ENCODE assay signal across 2 cellular contexts in genomic region chr11:70105755-70106571, GRCh38.
TF ChIP-seq lines count a peak whose summit lies in the region.

No MANE protein-coding gene starts in this region.

TF ChIP-seq in SK-N-SH, 30 proteins besides CTCF, POLR2A, EP300 and RAD21:
- TF ChIP-seq TCF12 (IDR thresholded peaks at IDR 0.05), result no peak
- no peak for TF ChIP-seq FOSL2 (IDR thresholded peaks at IDR 0.05; ENCODE audit: borderline replicate concordance, low read depth)
- TF ChIP-seq TAF1 (IDR thresholded peaks at IDR 0.05; ENCODE audit: borderline replicate concordance, low read depth, low read length), result no peak
- TF ChIP-seq FOXJ3 (CRISPR knock-in tag; IDR thresholded peaks at IDR 0.05), result peak; percentile 66; the same call in 1 of the 2 replicates
- no peak for TF ChIP-seq GABPA (IDR thresholded peaks at IDR 0.05; ENCODE audit: low read depth)
- no peak for TF ChIP-seq MXI1 (IDR thresholded peaks at IDR 0.05; ENCODE audit: low read depth, low read length)
- TF ChIP-seq GATA2 (CRISPR knock-in tag; IDR thresholded peaks at IDR 0.05), result peak; percentile 56; the same call in 1 of the 2 replicates
- TF ChIP-seq CHD2 (IDR thresholded peaks at IDR 0.05; ENCODE audit: low read length, partially characterized antibody), result no peak
- no peak for TF ChIP-seq IRF3 (IDR thresholded peaks at IDR 0.05; ENCODE audit: low read depth, low read length)
- TF ChIP-seq TEAD4 (IDR thresholded peaks at IDR 0.05; ENCODE audit: borderline replicate concordance, insufficient read depth), result no peak
- TF ChIP-seq RCOR1 (IDR thresholded peaks at IDR 0.05; ENCODE audit: low read length), result peak; percentile 32; the same call in 1 of the 2 replicates
- TF ChIP-seq FOXM1 (IDR thresholded peaks at IDR 0.05; ENCODE audit: low read depth), result no peak
- TF ChIP-seq USF2 (IDR thresholded peaks at IDR 0.05; ENCODE audit: borderline replicate concordance, low read depth, low read length), result no peak
- TF ChIP-seq YY1 (IDR thresholded peaks at IDR 0.05; ENCODE audit: low read depth), result no peak

TF ChIP-seq in SK-N-SH treated with all-trans-retinoic acid at 6 μM for 48 hours, 23 proteins besides CTCF, POLR2A, EP300 and RAD21 (continued from another document):
- TF ChIP-seq SNAI2 (CRISPR knock-in tag; IDR thresholded peaks at IDR 0.05), result no peak
- no peak for TF ChIP-seq ZFP30 (CRISPR knock-in tag; IDR thresholded peaks at IDR 0.05)
- TF ChIP-seq PPARA (CRISPR knock-in tag; IDR thresholded peaks at IDR 0.05; ENCODE audit: borderline replicate concordance), result no peak
- TF ChIP-seq CSDC2 (CRISPR knock-in tag; IDR thresholded peaks at IDR 0.05), result no peak
- TF ChIP-seq ISL1 (CRISPR knock-in tag; IDR thresholded peaks at IDR 0.05), result no peak
- no peak for TF ChIP-seq ZNF8 (CRISPR knock-in tag; IDR thresholded peaks at IDR 0.05)
- no peak for TF ChIP-seq RARB (CRISPR knock-in tag; IDR thresholded peaks at IDR 0.05)
- no peak for TF ChIP-seq ARNTL (CRISPR knock-in tag; IDR thresholded peaks at IDR 0.05; ENCODE audit: borderline replicate concordance, low read depth)
- TF ChIP-seq, protein P1, sequence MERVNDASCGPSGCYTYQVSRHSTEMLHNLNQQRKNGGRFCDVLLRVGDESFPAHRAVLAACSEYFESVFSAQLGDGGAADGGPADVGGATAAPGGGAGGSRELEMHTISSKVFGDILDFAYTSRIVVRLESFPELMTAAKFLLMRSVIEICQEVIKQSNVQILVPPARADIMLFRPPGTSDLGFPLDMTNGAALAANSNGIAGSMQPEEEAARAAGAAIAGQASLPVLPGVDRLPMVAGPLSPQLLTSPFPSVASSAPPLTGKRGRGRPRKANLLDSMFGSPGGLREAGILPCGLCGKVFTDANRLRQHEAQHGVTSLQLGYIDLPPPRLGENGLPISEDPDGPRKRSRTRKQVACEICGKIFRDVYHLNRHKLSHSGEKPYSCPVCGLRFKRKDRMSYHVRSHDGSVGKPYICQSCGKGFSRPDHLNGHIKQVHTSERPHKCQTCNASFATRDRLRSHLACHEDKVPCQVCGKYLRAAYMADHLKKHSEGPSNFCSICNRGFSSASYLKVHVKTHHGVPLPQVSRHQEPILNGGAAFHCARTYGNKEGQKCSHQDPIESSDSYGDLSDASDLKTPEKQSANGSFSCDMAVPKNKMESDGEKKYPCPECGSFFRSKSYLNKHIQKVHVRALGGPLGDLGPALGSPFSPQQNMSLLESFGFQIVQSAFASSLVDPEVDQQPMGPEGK (CRISPR knock-in tag; IDR thresholded peaks at IDR 0.05; ENCODE audit: borderline replicate concordance), result no peak
- TF ChIP-seq, protein P2, sequence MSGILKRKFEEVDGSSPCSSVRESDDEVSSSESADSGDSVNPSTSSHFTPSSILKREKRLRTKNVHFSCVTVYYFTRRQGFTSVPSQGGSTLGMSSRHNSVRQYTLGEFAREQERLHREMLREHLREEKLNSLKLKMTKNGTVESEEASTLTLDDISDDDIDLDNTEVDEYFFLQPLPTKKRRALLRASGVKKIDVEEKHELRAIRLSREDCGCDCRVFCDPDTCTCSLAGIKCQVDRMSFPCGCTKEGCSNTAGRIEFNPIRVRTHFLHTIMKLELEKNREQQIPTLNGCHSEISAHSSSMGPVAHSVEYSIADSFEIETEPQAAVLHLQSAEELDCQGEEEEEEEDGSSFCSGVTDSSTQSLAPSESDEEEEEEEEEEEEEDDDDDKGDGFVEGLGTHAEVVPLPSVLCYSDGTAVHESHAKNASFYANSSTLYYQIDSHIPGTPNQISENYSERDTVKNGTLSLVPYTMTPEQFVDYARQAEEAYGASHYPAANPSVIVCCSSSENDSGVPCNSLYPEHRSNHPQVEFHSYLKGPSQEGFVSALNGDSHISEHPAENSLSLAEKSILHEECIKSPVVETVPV (CRISPR knock-in tag; IDR thresholded peaks at IDR 0.05), result no peak
- no peak for TF ChIP-seq ZNF565 (CRISPR knock-in tag; conservative IDR thresholded peaks at IDR 0.05; ENCODE audit: low read depth)
